In the genomic region with DNA sequence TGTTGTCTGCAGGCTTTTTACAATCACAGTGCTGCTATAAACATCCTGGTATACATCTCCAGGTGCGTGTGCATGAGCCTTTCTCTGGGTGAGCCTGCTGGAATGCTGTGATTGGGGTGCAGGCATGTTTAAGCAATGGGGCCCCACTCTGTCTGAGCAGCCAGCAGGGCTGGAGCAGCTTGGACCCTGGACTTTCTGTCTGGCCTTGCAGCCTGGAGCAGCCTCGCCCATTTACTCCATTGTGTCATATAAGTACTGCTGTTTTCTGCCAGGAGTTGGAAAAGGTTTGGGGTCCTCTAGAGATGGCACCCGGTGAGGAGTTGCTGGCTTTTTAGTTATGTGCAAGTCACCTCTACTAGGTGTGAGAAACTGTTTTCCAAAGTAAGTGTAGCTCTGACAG, we compare ENCODE assay signal across 32 cellular contexts.
"Had no signal": no experiment of that assay in that cellular context is flagged by ENCODE, and none has a peak within 500 bp of the region (broad histone marks: within the 10 kb centered on the region; RNA-seq: fewer than 3 reads in every experiment).

No MANE protein-coding gene starts in this region.

- H3K9me3 ChIP-seq: ascending aorta had no signal

- H3K27ac ChIP-seq: ascending aorta, cardiac muscle cell, KMS-11, RWPE1, WERI-Rb-1 had no signal

- H3K36me3 ChIP-seq: ascending aorta, cardiac muscle cell, WERI-Rb-1 had no signal

- DNase-seq: activated CD4-positive, alpha-beta memory T cell treated with anti-CD3 and anti-CD28 coated beads, Interleukin-2, amount 10 ng/mL, durations not matched to agents 7 days and 5 days; activated CD4-positive, alpha-beta T cell treated with anti-CD3 and anti-CD28 coated beads for 1 hour; activated CD4-positive, alpha-beta T cell treated with anti-CD3 and anti-CD28 coated beads for 48 hours; activated CD4-positive, CD25-positive, alpha-beta regulatory T cell; activated CD8-positive, alpha-beta memory T cell treated with anti-CD3 and anti-CD28 coated beads for 24 hours; activated CD8-positive, alpha-beta memory T cell treated with anti-CD3 and anti-CD28 coated beads, Interleukin-2, amount 10 ng/mL, durations not matched to agents 7 days and 5 days; activated CD8-positive, alpha-beta memory T cell treated with anti-CD3 and anti-CD28 coated beads, Interleukin-2, amount 50 U/mL, for 48 hours; activated gamma-delta T cell treated with Interleukin-2 at 50 U/mL for 16 hours; activated naive CD4-positive, alpha-beta T cell treated with anti-CD3 and anti-CD28 coated beads for 36 hours; activated naive CD8-positive, alpha-beta T cell treated with anti-CD3 and anti-CD28 coated beads, Interleukin-2, amount 50 U/mL, for 24 hours; MM.1S; MV-4-11; NCI-H1092; NCI-H1436 treated with DMSO at 0.1 percent for 48 hours; NCI-H1694 treated with DMSO at 0.1 percent for 48 hours; NCI-H2029 treated with DMSO at 0.1 percent for 48 hours; NCI-H2107; NCI-H2171; NCI-H510A; NCI-H526; NCI-H748 treated with DMSO at 0.1 percent for 48 hours; NK-92 treated with Interleukin-12 subunit alpha and Interleukin-12 subunit beta, amount 100 ng/mL, for 24 hours; PC-3; Right ventricle myocardium superior; SW 1271; T-helper 1 cell; T1000; WERI-Rb-1 had no signal

- H3K27me3 ChIP-seq: ascending aorta, cardiac muscle cell had no signal

- ATAC-seq: activated CD8-positive, alpha-beta memory T cell treated with anti-CD3 and anti-CD28 coated beads, Interleukin-2, amount 10 ng/mL, durations not matched to agents 7 days and 5 days; activated naive CD8-positive, alpha-beta T cell treated with anti-CD3 and anti-CD28 coated beads, Interleukin-2, amount 50 U/mL, for 24 hours; PC-3 had no signal

- H3K4me1 ChIP-seq: ascending aorta had no signal

- H3K4me3 ChIP-seq: ascending aorta, cardiac muscle cell had no signal
